ENCODE assay signal across 19 cellular contexts in the genomic region with DNA sequence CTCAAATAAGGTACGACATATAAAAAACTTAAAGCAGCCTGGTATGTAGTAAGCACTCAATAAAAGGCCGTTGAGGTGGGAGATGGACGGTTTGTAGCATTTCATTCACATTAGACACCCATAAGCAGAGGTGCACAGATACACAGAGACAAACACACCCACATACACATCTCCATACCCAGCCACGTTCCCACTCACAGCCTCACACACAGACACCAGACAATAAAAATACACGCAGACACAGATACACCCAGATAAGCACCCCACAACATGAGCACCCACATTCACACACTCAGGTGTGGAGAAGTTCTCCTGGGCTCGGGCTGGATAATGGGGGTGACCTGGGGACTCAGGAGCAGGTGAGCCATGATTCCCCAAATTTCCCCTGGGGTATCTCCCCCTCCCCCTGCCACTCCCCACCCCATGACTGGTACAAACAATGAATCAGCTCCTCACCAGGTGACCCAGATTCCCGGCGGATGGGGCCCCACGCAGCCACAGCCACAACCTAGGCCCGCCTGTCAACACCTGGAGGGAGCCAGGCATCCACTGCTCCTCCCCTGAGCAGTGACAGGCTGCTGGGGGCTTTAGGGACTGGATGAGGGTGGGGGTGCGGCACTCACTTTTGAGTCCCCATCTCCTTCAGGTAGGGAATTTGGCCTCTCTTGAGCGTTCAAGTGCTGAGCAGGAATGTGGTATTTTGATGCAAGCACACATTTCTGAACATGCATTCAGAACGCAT. TPM values are rescaled to one million over a fixed set of nuclear protein-coding genes. Genes with fewer than 3 reads are reported as not detected.
DNase-seq lines count a peak whose midpoint lies in the region; ATAC-seq, FAIRE-seq and TF ChIP-seq lines count a peak whose summit lies in the region.
"Had no signal": no experiment of that assay in that cellular context is flagged by ENCODE, and none has a peak within 500 bp of the region (broad histone marks: within the 10 kb centered on the region; RNA-seq: fewer than 3 reads in every experiment).

No MANE protein-coding gene starts in this region.

- no peak for DNase-seq in activated naive CD4-positive, alpha-beta T cell treated with anti-CD3 and anti-CD28 coated beads, Interleukin-2, amount 10 ng/mL, durations not matched to agents 7 days and 5 days
- no peak for DNase-seq in activated naive CD4-positive, alpha-beta T cell treated with anti-CD3 and anti-CD28 coated beads, Interleukin-2, amount 50 U/mL, for 72 hours (ENCODE audit: low spot score in 2 of 2)
- DNase-seq in T-cell (no peak), HepG2 (ENCODE audit: low spot score) (no peak), HEK293T (ENCODE audit: extremely low spot score) (no peak), occipital lobe (lab: John Stamatoyannopoulos, UW) (no peak), NCI-H2196 (lab: John Stamatoyannopoulos, UW; ENCODE audit: unreplicated experiment) (no peak)
- no peak for DNase-seq in stimulated activated effector memory CD8-positive, alpha-beta T cell treated with anti-CD3 and anti-CD28 coated beads, Interleukin-12 subunit alpha, Interleukin-12 subunit beta, amount 100 ng/mL, for 72 hours (ENCODE audit: low spot score in 2 of 2)
- DNase-seq: anterior cingulate cortex; cortex of kidney; GM23248; hippocampal formation; KG1; left ventricle myocardium inferior; NCI-H1436 treated with DMSO at 0.1 percent for 48 hours; stimulated activated naive CD4-positive, alpha-beta T cell treated with Interleukin-2 at 50 U/mL for 16 hours; WERI-Rb-1 had no signal

- peaks cover 100% of the 10 kb centered on the region for H3K27me3 Mint-ChIP-seq in activated naive CD4-positive, alpha-beta T cell treated with anti-CD3 and anti-CD28 coated beads, Interleukin-2, amount 10 ng/mL, durations not matched to agents 7 days and 5 days
- peaks cover 49 to 85% of the 10 kb centered on the region in 2 donors for H3K27me3 Mint-ChIP-seq in T-cell

- WGBS in HepG2 (ENCODE audit: low lambda C conversion rate) = 46% methylated on average over 9 of the region's 13 CpGs

- FAIRE-seq in HepG2 (lab: Jason Lieb, UNC) = no peak

- H3K4me1 ChIP-seq in HepG2 (ENCODE audit: insufficient read depth, low read length) = peaks cover 34% of the 10 kb centered on the region

- peak overlapping the region; percentile 49 for H3K4me3 Mint-ChIP-seq in activated naive CD4-positive, alpha-beta T cell treated with anti-CD3 and anti-CD28 coated beads, Interleukin-2, amount 10 ng/mL, durations not matched to agents 7 days and 5 days
- peak overlapping the region; percentile 59 to 88 (median 69) for H3K4me3 Mint-ChIP-seq in T-cell
- peak overlapping the region; percentile 81 for H3K4me3 Mint-ChIP-seq in stimulated activated effector memory CD8-positive, alpha-beta T cell treated with anti-CD3 and anti-CD28 coated beads, Interleukin-12 subunit alpha, Interleukin-12 subunit beta, amount 100 ng/mL, for 72 hours

- ATAC-seq in activated naive CD4-positive, alpha-beta T cell treated with anti-CD3 and anti-CD28 coated beads, Interleukin-2, amount 50 U/mL, for 72 hours = no peak
- ATAC-seq in T-cell (replicated peaks in 1 of 4) (no peak), HepG2 (no peak)
- ATAC-seq in stimulated activated effector memory CD8-positive, alpha-beta T cell treated with anti-CD3 and anti-CD28 coated beads, Interleukin-12 subunit alpha, Interleukin-12 subunit beta, amount 100 ng/mL, for 72 hours = no peak

- no TSS peak for BruUV-seq in HepG2 (replicated peaks; lab: Mats Ljungman, UMichigan)

- H3K27me3 ChIP-seq in HepG2 (ENCODE audit: control insufficient read depth in 1 of 2, insufficient read depth in 2 of 2, low read length in 2 of 2) = peaks cover 34 to 92% of the 10 kb centered on the region in 2 experiments

- H3K9me3 Mint-ChIP-seq in activated naive CD4-positive, alpha-beta T cell treated with anti-CD3 and anti-CD28 coated beads, Interleukin-2, amount 10 ng/mL, durations not matched to agents 7 days and 5 days = no peaks in the 10 kb centered on the region
- H3K9me3 Mint-ChIP-seq in activated naive CD4-positive, alpha-beta T cell treated with anti-CD3 and anti-CD28 coated beads, Interleukin-2, amount 50 U/mL, for 72 hours = no peaks in the 10 kb centered on the region
- no peaks in the 10 kb centered on the region for H3K9me3 Mint-ChIP-seq in T-cell
- H3K9me3 Mint-ChIP-seq in stimulated activated effector memory CD8-positive, alpha-beta T cell treated with anti-CD3 and anti-CD28 coated beads, Interleukin-12 subunit alpha, Interleukin-12 subunit beta, amount 100 ng/mL, for 72 hours = no peaks in the 10 kb centered on the region

- H3K79me2 ChIP-seq in HepG2 (ENCODE audit: insufficient read depth, low read length) = no peaks in the 10 kb centered on the region

- H3K4me3 ChIP-seq in HepG2 (replicated peaks in 1 of 3; ENCODE audit: insufficient read depth in 1 of 3, low read depth in 2 of 3, low read length in 3 of 3) = no peak overlapping the region

- no peak overlapping the region for H3K27ac Mint-ChIP-seq in activated naive CD4-positive, alpha-beta T cell treated with anti-CD3 and anti-CD28 coated beads, Interleukin-2, amount 10 ng/mL, durations not matched to agents 7 days and 5 days
- H3K27ac Mint-ChIP-seq in activated naive CD4-positive, alpha-beta T cell treated with anti-CD3 and anti-CD28 coated beads, Interleukin-2, amount 50 U/mL, for 72 hours = no peak overlapping the region
- no peak overlapping the region for H3K27ac Mint-ChIP-seq in T-cell
- H3K27ac Mint-ChIP-seq in stimulated activated effector memory CD8-positive, alpha-beta T cell treated with anti-CD3 and anti-CD28 coated beads, Interleukin-12 subunit alpha, Interleukin-12 subunit beta, amount 100 ng/mL, for 72 hours = no peak overlapping the region

- in situ Hi-C loops in HepG2 (cut with HindIII; ENCODE audit: extremely low pct_ligation_motif_present, low pct_unique_long_range_greater_than_20kb) = loop anchor here (5.0 kb wide), 1 partner anchor 40 kb away; no protein-coding TSS in a partner anchor

- no peak for TF ChIP-seq POLR2A in HepG2 (IDR thresholded peaks at IDR 0.05; ENCODE audit: insufficient read depth in 1 of 2, low read depth in 2 of 2, low read length in 2 of 2)

- no peaks in the 10 kb centered on the region for H4K20me1 ChIP-seq in HepG2 (ENCODE audit: insufficient read depth, low read length)

- intact Hi-C loops in HepG2 (cut with micrococcal nuclease; ENCODE audit: unreplicated experiment) = no loop called here

- H3K27ac ChIP-seq in HepG2 (ENCODE audit: extremely low read length, insufficient read depth, low read length) = no peak overlapping the region
- H3K27ac ChIP-seq: GM23248, left ventricle myocardium inferior, right lobe of liver, WERI-Rb-1 had no signal

- TF ChIP-seq CTCF in HepG2 (CRISPR knock-in tag; IDR thresholded peaks at IDR 0.05) = no peak

- no peaks in the 10 kb centered on the region for H3K36me3 ChIP-seq in HepG2 (replicated peaks in 1 of 2; ENCODE audit: control insufficient read depth in 1 of 2, insufficient read depth in 2 of 2, low read length in 2 of 2)
- H3K36me3 ChIP-seq: left ventricle myocardium inferior, right lobe of liver had no signal

- POLR2A ChIA-PET in T-cell (lab: Charles Lee) = no interaction called here
- POLR2A ChIA-PET in HepG2 (lab: Yijun Ruan, JAX) = no interaction called here
- POLR2A ChIA-PET in HEK293T (lab: Yijun Ruan, JAX) = no interaction called here

- H3K9me3 ChIP-seq in HepG2 (ENCODE audit: low read length) = no peaks in the 10 kb centered on the region
- H3K9me3 ChIP-seq: left ventricle myocardium inferior, right lobe of liver had no signal

- H3K4me2 ChIP-seq in HepG2 (ENCODE audit: low read depth, low read length) = no peak overlapping the region

- no peak for TF ChIP-seq RAD21 in HepG2 (CRISPR knock-in tag; IDR thresholded peaks at IDR 0.05)

- no peak overlapping the region for H2AFZ ChIP-seq in HepG2 (ENCODE audit: low read length)

- H3K4me1 Mint-ChIP-seq in activated naive CD4-positive, alpha-beta T cell treated with anti-CD3 and anti-CD28 coated beads, Interleukin-2, amount 10 ng/mL, durations not matched to agents 7 days and 5 days = peaks cover 34% of the 10 kb centered on the region
- H3K4me1 Mint-ChIP-seq in T-cell = peaks cover 26 to 35% (median 29%) of the 10 kb centered on the region in 3 donors
- peaks cover 31% of the 10 kb centered on the region for H3K4me1 Mint-ChIP-seq in stimulated activated effector memory CD8-positive, alpha-beta T cell treated with anti-CD3 and anti-CD28 coated beads, Interleukin-12 subunit alpha, Interleukin-12 subunit beta, amount 100 ng/mL, for 72 hours

- H3K9ac ChIP-seq in HepG2 (ENCODE audit: insufficient read depth, low read depth, low read length) = no peak overlapping the region
- H3K9ac ChIP-seq: GM23248 had no signal

- no peak for TF ChIP-seq EP300 in HepG2 (IDR thresholded peaks at IDR 0.05; ENCODE audit: low read depth in 2 of 2, low read length in 2 of 2)
- no peak for TF ChIP-seq EP300 in HepG2 (CRISPR knock-in tag; IDR thresholded peaks at IDR 0.05; ENCODE audit: borderline replicate concordance)

- H3K36me3 Mint-ChIP-seq in activated naive CD4-positive, alpha-beta T cell treated with anti-CD3 and anti-CD28 coated beads, Interleukin-2, amount 10 ng/mL, durations not matched to agents 7 days and 5 days = peaks cover 6% of the 10 kb centered on the region
- H3K36me3 Mint-ChIP-seq in activated naive CD4-positive, alpha-beta T cell treated with anti-CD3 and anti-CD28 coated beads, Interleukin-2, amount 50 U/mL, for 72 hours = peaks cover 8 to 12% of the 10 kb centered on the region in 2 donors
- H3K36me3 Mint-ChIP-seq in T-cell = no peaks in the 10 kb centered on the region
- H3K36me3 Mint-ChIP-seq in stimulated activated effector memory CD8-positive, alpha-beta T cell treated with anti-CD3 and anti-CD28 coated beads, Interleukin-12 subunit alpha, Interleukin-12 subunit beta, amount 100 ng/mL, for 72 hours = no peaks in the 10 kb centered on the region

- CTCF ChIA-PET in activated naive CD4-positive, alpha-beta T cell treated with anti-CD3 and anti-CD28 coated beads, Interleukin-2, amount 10 ng/mL, durations not matched to agents 7 days and 5 days (lab: Charles Lee) = no interaction called here
- CTCF ChIA-PET in T-cell (lab: Charles Lee) = no interaction called here
- CTCF ChIA-PET in HepG2 (lab: Yijun Ruan, JAX; ENCODE audit: low intra/inter-chr PET ratio, low total read pairs) = interaction anchor here (7.9 kb wide), 1 partner anchor 131 kb away, joined by 284 read pairs; no protein-coding TSS in a partner anchor
- CTCF ChIA-PET in HEK293T (lab: Yijun Ruan, JAX) = no interaction called here

RNA-seq across cellular contexts. Expression of a gene that starts 2.7 kb away (rescaled TPM):
- under 1 TPM in 1 of 2 donors, not detected in 1; 0.10 TPM for total RNA-seq in activated naive CD4-positive, alpha-beta T cell treated with anti-CD3 and anti-CD28 coated beads, Interleukin-2, amount 50 U/mL, for 72 hours
- total RNA-seq in T-cell (not detected), HepG2 (2016; rRNA removed; fragmentation: Illumina TruSeq; extraction: Trizol) (not detected in 2 replicates), occipital lobe (not detected)
- total RNA-seq in HepG2 (2016; cell fraction: cytosol; rRNA removed; fragmentation: Illumina TruSeq; extraction: Trizol; ENCODE audit: low read depth) = not detected in 2 replicates
- not detected in 2 replicates for total RNA-seq in HepG2 (2016; cell fraction: insoluble cytoplasmic fraction; rRNA removed; fragmentation: Illumina TruSeq; extraction: Trizol)
- not detected in 2 replicates for total RNA-seq in HepG2 (2016; cell fraction: membrane; rRNA removed; fragmentation: Illumina TruSeq; extraction: Trizol)
- not detected in 2 replicates for total RNA-seq in HepG2 (2016; cell fraction: nucleus; rRNA removed; fragmentation: Illumina TruSeq; extraction: Trizol)
- 0.03 and 0.05 TPM in 2 replicates for polyA plus RNA-seq in HepG2 (2011; rRNA removed)
- not detected in 2 replicates for polyA plus RNA-seq in HepG2 (2011; cell fraction: cytosol; rRNA removed)
- 0.05 and 0.23 TPM in 2 replicates for polyA plus RNA-seq in HepG2 (2011; cell fraction: nucleus; rRNA removed)
- polyA plus RNA-seq in HepG2 (2012) = not detected in 2 replicates
- not detected in 2 replicates for polyA plus RNA-seq in HepG2 (2016; cell fraction: cytosol; fragmentation: Illumina TruSeq; extraction: Trizol; ENCODE audit: low read depth)
- polyA plus RNA-seq in HepG2 (2016; cell fraction: insoluble cytoplasmic fraction; fragmentation: Illumina TruSeq; extraction: Trizol; ENCODE audit: low read depth) = 0.09 TPM in 1 of 2 replicates, not detected in the other
- polyA plus RNA-seq in HepG2 (2016; cell fraction: membrane; fragmentation: Illumina TruSeq; extraction: Trizol; ENCODE audit: low read depth) = not detected in 2 replicates
- not detected in 2 replicates for polyA plus RNA-seq in HepG2 (2016; cell fraction: nucleus; fragmentation: Illumina TruSeq; extraction: Trizol; ENCODE audit: insufficient read depth, low read depth)
- 0.65 TPM in 1 of 2 replicates, not detected in the other for polyA minus RNA-seq in HepG2 (2011; rRNA and poly(A)+ RNA removed; ENCODE audit: low replicate concordance)
- polyA minus RNA-seq in HepG2 (2011; cell fraction: cytosol; rRNA and poly(A)+ RNA removed) = not detected in 2 replicates
- polyA minus RNA-seq in HepG2 (2011; cell fraction: nucleus; rRNA and poly(A)+ RNA removed) = not detected in 2 replicates
- total RNA-seq: left ventricle myocardium inferior, NCI-H460, right lobe of liver had no signal

RNA-seq across cellular contexts. Expression of a gene that starts 23.4 kb away (rescaled TPM):
- total RNA-seq in activated naive CD4-positive, alpha-beta T cell treated with anti-CD3 and anti-CD28 coated beads, Interleukin-2, amount 50 U/mL, for 72 hours = under 1 TPM; 0.27 to 0.56 TPM
- total RNA-seq in T-cell (1 to 10 TPM in 1 of 5 donors, under 1 TPM in 4; 0.30 to 1.2 (median 0.79) TPM), HepG2 (2016; rRNA removed; fragmentation: Illumina TruSeq; extraction: Trizol) (0.51 and 0.55 TPM in 2 replicates), occipital lobe (not detected)
- total RNA-seq in HepG2 (2016; cell fraction: cytosol; rRNA removed; fragmentation: Illumina TruSeq; extraction: Trizol; ENCODE audit: low read depth) = 0.44 and 1.4 TPM in 2 replicates
- total RNA-seq in HepG2 (2016; cell fraction: insoluble cytoplasmic fraction; rRNA removed; fragmentation: Illumina TruSeq; extraction: Trizol) = 0.40 and 0.80 TPM in 2 replicates
- 1.8 and 1.9 TPM in 2 replicates for total RNA-seq in HepG2 (2016; cell fraction: membrane; rRNA removed; fragmentation: Illumina TruSeq; extraction: Trizol)
- 0.93 and 0.97 TPM in 2 replicates for total RNA-seq in HepG2 (2016; cell fraction: nucleus; rRNA removed; fragmentation: Illumina TruSeq; extraction: Trizol)
- 2.3 and 2.5 TPM in 2 replicates for polyA plus RNA-seq in HepG2 (2011; rRNA removed)
- polyA plus RNA-seq in HepG2 (2011; cell fraction: cytosol; rRNA removed) = 1.0 and 1.2 TPM in 2 replicates
- 10.2 TPM in 2 replicates for polyA plus RNA-seq in HepG2 (2011; cell fraction: nucleus; rRNA removed)
- 2.5 and 2.7 TPM in 2 replicates for polyA plus RNA-seq in HepG2 (2012)
- 6.6 and 7.4 TPM in 2 replicates for polyA plus RNA-seq in HepG2 (2016; cell fraction: cytosol; fragmentation: Illumina TruSeq; extraction: Trizol; ENCODE audit: low read depth)
- 2.3 and 2.8 TPM in 2 replicates for polyA plus RNA-seq in HepG2 (2016; cell fraction: insoluble cytoplasmic fraction; fragmentation: Illumina TruSeq; extraction: Trizol; ENCODE audit: low read depth)
- 12.2 and 12.9 TPM in 2 replicates for polyA plus RNA-seq in HepG2 (2016; cell fraction: membrane; fragmentation: Illumina TruSeq; extraction: Trizol; ENCODE audit: low read depth)
- polyA plus RNA-seq in HepG2 (2016; cell fraction: nucleus; fragmentation: Illumina TruSeq; extraction: Trizol; ENCODE audit: insufficient read depth, low read depth) = 8.1 and 8.9 TPM in 2 replicates
- polyA minus RNA-seq in HepG2 (2011; rRNA and poly(A)+ RNA removed; ENCODE audit: low replicate concordance) = 1.8 and 3.4 TPM in 2 replicates
- polyA minus RNA-seq in HepG2 (2011; cell fraction: cytosol; rRNA and poly(A)+ RNA removed) = 0.62 and 0.99 TPM in 2 replicates
- 1.3 and 2.4 TPM in 2 replicates for polyA minus RNA-seq in HepG2 (2011; cell fraction: nucleus; rRNA and poly(A)+ RNA removed)
- total RNA-seq: GM23248, left ventricle myocardium inferior, right lobe of liver had no signal
